Comparison of ENCODE assay signal across 20 cellular contexts in genomic region chr19:48830088-48830487, GRCh38.
"Had no signal": no experiment of that assay in that cellular context is flagged by ENCODE, and none has a peak within 500 bp of the region (broad histone marks: within the 10 kb centered on the region; RNA-seq: fewer than 3 reads in every experiment).

No MANE protein-coding gene starts in this region.

- DNase-seq: caudate nucleus; colonic mucosa; effector CD4-positive, alpha-beta T cell; heart right ventricle; kidney; left cardiac atrium; mucosa of descending colon; naive thymus-derived CD8-positive, alpha-beta T cell; nucleus accumbens; ovary; right cardiac atrium; stimulated activated CD4-positive, alpha-beta T cell treated with anti-CD3 and anti-CD28 coated beads, Interleukin-2, amount 100 ng/mL, for 48 hours; stimulated activated CD8-positive, alpha-beta memory T cell treated with anti-CD3 and anti-CD28 coated beads, Interleukin-4, amount 100 ng/mL, for 48 hours; stimulated activated naive CD8-positive, alpha-beta T cell treated with anti-CD3 and anti-CD28 coated beads, Interleukin-15, Interleukin-2, amounts not matched to agents 100 U/mL and 50 U/mL, for 24 hours; tibial artery had no signal

- H3K36me3 Mint-ChIP-seq: stimulated activated effector memory CD8-positive, alpha-beta T cell treated with anti-CD3 and anti-CD28 coated beads, Interleukin-12 subunit alpha, Interleukin-12 subunit beta, amount 100 ng/mL, for 72 hours had no signal

- H3K36me3 ChIP-seq: colonic mucosa, ovary had no signal

- H3K4me1 ChIP-seq: colonic mucosa, heart right ventricle, suprapubic skin, tibial artery had no signal

- H3K27me3 ChIP-seq: colonic mucosa, heart right ventricle, ovary, suprapubic skin, tibial artery had no signal

- H3K9me3 ChIP-seq: colonic mucosa, heart right ventricle, mucosa of descending colon, ovary, suprapubic skin, tibial artery had no signal

- H3K27ac ChIP-seq: colonic mucosa, heart right ventricle, ovary, suprapubic skin, tibial artery had no signal

- H3K27ac Mint-ChIP-seq: naive thymus-derived CD8-positive, alpha-beta T cell; stimulated activated effector memory CD8-positive, alpha-beta T cell treated with anti-CD3 and anti-CD28 coated beads, Interleukin-12 subunit alpha, Interleukin-12 subunit beta, amount 100 ng/mL, for 72 hours had no signal

- H3K9me3 Mint-ChIP-seq: naive thymus-derived CD8-positive, alpha-beta T cell; neural crest cell; stimulated activated effector memory CD8-positive, alpha-beta T cell treated with anti-CD3 and anti-CD28 coated beads, Interleukin-12 subunit alpha, Interleukin-12 subunit beta, amount 100 ng/mL, for 72 hours had no signal

- H3K4me3 Mint-ChIP-seq: naive thymus-derived CD8-positive, alpha-beta T cell; neural crest cell; stimulated activated effector memory CD8-positive, alpha-beta T cell treated with anti-CD3 and anti-CD28 coated beads, Interleukin-12 subunit alpha, Interleukin-12 subunit beta, amount 100 ng/mL, for 72 hours had no signal

- ATAC-seq: esophagus mucosa; heart right ventricle; left cardiac atrium; mucosa of descending colon; naive thymus-derived CD8-positive, alpha-beta T cell; right cardiac atrium; stimulated activated effector memory CD8-positive, alpha-beta T cell treated with anti-CD3 and anti-CD28 coated beads, Interleukin-12 subunit alpha, Interleukin-12 subunit beta, amount 100 ng/mL, for 72 hours; stimulated activated naive CD8-positive, alpha-beta T cell treated with anti-CD3 and anti-CD28 coated beads, Interleukin-15, Interleukin-2, amounts not matched to agents 100 U/mL and 50 U/mL, for 24 hours had no signal

- H3K4me3 ChIP-seq: colonic mucosa, heart right ventricle, mucosa of descending colon, ovary, smooth muscle cell, suprapubic skin, tibial artery had no signal

- H3K27me3 Mint-ChIP-seq: naive thymus-derived CD8-positive, alpha-beta T cell had no signal
